In genomic region chr10:129526943-129527342, GRCh38 we compare ENCODE assay signal across 8 cellular contexts.
"Had no signal": no experiment of that assay in that cellular context is flagged by ENCODE, and none has a peak within 500 bp of the region (broad histone marks: within the 10 kb centered on the region; RNA-seq: fewer than 3 reads in every experiment).

No MANE protein-coding gene starts in this region.

- FAIRE-seq: HepG2 had no signal

- H3K4me1 ChIP-seq: HAP-1 had no signal

- H3K4me2 ChIP-seq: GM23338 had no signal

- H2AFZ ChIP-seq: GM23338 had no signal

- H3K9me3 ChIP-seq: HAP-1 had no signal

- H3K9me3 Mint-ChIP-seq: GM23338 had no signal

- H3K36me3 ChIP-seq: HAP-1 had no signal

- H3K4me3 ChIP-seq: GM23338, HAP-1 had no signal

- H3K27ac ChIP-seq: HL-60 had no signal

- H3K27me3 Mint-ChIP-seq: IgD-negative memory B cell had no signal

- H3K27ac Mint-ChIP-seq: GM23338, IgD-negative memory B cell had no signal

- DNase-seq: H7, HFFc6, KBM-7 had no signal

- H3K4me3 Mint-ChIP-seq: GM23338, HFFc6, IgD-negative memory B cell had no signal
